Comparison of ENCODE assay signal across 8 cellular contexts in the genomic region with DNA sequence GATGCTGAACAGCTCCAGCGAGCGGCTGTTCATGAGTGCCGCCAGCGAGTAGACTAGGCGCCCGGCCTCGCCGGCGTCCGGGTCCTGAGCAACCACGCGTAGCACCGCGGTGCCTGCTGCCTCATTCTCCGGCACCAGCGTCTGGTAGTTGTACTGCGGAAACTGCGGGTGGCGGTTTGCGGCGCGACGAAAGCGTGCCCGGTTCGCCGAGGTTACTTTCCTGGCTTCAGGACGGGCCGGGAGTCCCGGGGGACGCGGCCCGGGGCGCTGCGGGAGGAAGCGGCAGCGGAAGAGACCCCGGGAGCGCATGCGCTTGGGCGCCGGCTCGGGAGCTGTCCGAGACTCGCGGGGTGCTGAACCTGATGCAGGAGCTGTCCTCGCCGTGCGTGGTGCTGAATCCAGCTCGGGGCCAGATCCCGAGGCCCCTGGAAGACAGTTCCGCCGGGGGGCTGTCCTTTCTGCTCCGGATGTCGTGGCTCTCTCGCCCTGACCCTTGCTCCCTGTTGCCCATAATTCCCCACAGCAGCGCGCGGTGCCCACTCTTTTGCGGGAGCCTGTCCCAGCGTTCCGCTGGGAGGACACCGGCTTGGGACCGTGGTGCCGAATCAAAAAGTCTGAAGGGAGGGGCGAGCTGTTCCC. TPM values are rescaled to one million over a fixed set of nuclear protein-coding genes. Genes with fewer than 3 reads are reported as not detected.
DNase-seq lines count a peak whose midpoint lies in the region; ATAC-seq and TF ChIP-seq lines count a peak whose summit lies in the region.

No MANE protein-coding gene starts in this region.

- no peak for TF ChIP-seq CTCF in Caco-2 (IDR thresholded peaks at IDR 0.05; ENCODE audit: insufficient read depth in 1 of 2, low read depth in 1 of 2, low read length in 1 of 2, severe bottlenecking in 1 of 2, unreplicated experiment in 1 of 2)
- no peak for TF ChIP-seq CTCF in fibroblast of mammary gland (conservative IDR thresholded peaks at IDR 0.05; ENCODE audit: control insufficient read depth, insufficient read depth, low read depth, low read length)
- TF ChIP-seq CTCF in nephron progenitor cell (IDR thresholded peaks at IDR 0.05): no peak

- H3K27ac ChIP-seq in stomach smooth muscle (ENCODE audit: low read length): no peak overlapping the region

- H3K9me3 ChIP-seq in Caco-2: no peaks in the 10 kb centered on the region
- no peaks in the 10 kb centered on the region for H3K9me3 ChIP-seq in stomach smooth muscle (ENCODE audit: control insufficient read depth in 2 of 2, low read length in 2 of 2)

- CTCF ChIA-PET in Caco-2 (lab: Charles Lee): interaction anchor here (1.8 to 2.1 kb wide), 2 partner anchors 26 to 189 kb away, joined by 7 read pairs; a partner anchor contains a TSS

- ATAC-seq in HG03342 (IDR thresholded peaks at IDR 0.05; ENCODE audit: unreplicated experiment): no peak

- intact Hi-C loops in Caco-2 (cut with micrococcal nuclease; ENCODE audit: unreplicated experiment): loop anchor here (2.0 to 10.0 kb wide), 3 partner anchors 53 to 197 kb away; a partner anchor contains a TSS

- H3K27me3 ChIP-seq in Caco-2 (replicated peaks; ENCODE audit: control insufficient read depth, insufficient read depth, low read length) (no peaks in the 10 kb centered on the region), stomach smooth muscle (ENCODE audit: control insufficient read depth in 1 of 2, insufficient read depth in 2 of 2, low read length in 2 of 2) (peaks cover 17 to 38% of the 10 kb centered on the region in 2 donors)

- H3K9me3 Mint-ChIP-seq in Caco-2 (ENCODE audit: unreplicated experiment) (no peaks in the 10 kb centered on the region), nephron progenitor cell (peaks cover 4% of the 10 kb centered on the region)

- peaks cover 10% of the 10 kb centered on the region for H3K4me1 ChIP-seq in Caco-2
- H3K4me1 ChIP-seq in stomach smooth muscle (ENCODE audit: control insufficient read depth, insufficient read depth, low read length): peaks cover 26% of the 10 kb centered on the region

- POLR2A ChIA-PET in Caco-2 (lab: Charles Lee): interaction anchor here (0.8 kb wide), 1 partner anchor 38 kb away, joined by 3 read pairs; no protein-coding TSS in a partner anchor

- H3K36me3 ChIP-seq in Caco-2 (ENCODE audit: control insufficient read depth, insufficient read depth, low read length): peaks cover 7% of the 10 kb centered on the region
- H3K36me3 ChIP-seq in stomach smooth muscle (ENCODE audit: control insufficient read depth in 2 of 2, insufficient read depth in 2 of 2, low read length in 2 of 2): no peaks in the 10 kb centered on the region

- H3K4me3 ChIP-seq in Caco-2 (ENCODE audit: low read depth, low read length) (peak overlapping the region; percentile 65), fibroblast of mammary gland (ENCODE audit: control insufficient read depth, low read depth, low read length) (peak overlapping the region; percentile 29), stomach smooth muscle (ENCODE audit: low read length in 2 of 2) (peak overlapping the region; percentile 43 to 69)

- no TSS peak for BruUV-seq in Caco-2 (replicated peaks; lab: Mats Ljungman, UMichigan)

- H3K27ac Mint-ChIP-seq in Caco-2 (ENCODE audit: unreplicated experiment): no peak overlapping the region
- no peak overlapping the region for H3K27ac Mint-ChIP-seq in nephron progenitor cell

- H3K4me3 Mint-ChIP-seq in Caco-2 (ENCODE audit: unreplicated experiment) (peak overlapping the region; percentile 93), nephron progenitor cell (peak overlapping the region; percentile 77)

- H3K4me1 Mint-ChIP-seq in Caco-2 (ENCODE audit: low read depth, unreplicated experiment) (peaks cover 5% of the 10 kb centered on the region), nephron progenitor cell (peaks cover 18% of the 10 kb centered on the region)

- DNase-seq in Caco-2 (peak in 1 of 2 experiments; percentile 46), NCI-H1048 (lab: John Stamatoyannopoulos, UW) (peak; percentile 30), activated T-helper 1 cell treated with Interleukin-2 at 50 U/mL for 16 hours (ENCODE audit: low read depth) (peak; percentile 61), fibroblast of mammary gland (ENCODE audit: low read depth) (peak; percentile 35), nephron progenitor cell (peak; percentile 94), NCI-H1436 (lab: John Stamatoyannopoulos, UW) (no peak)

- H3K36me3 Mint-ChIP-seq in Caco-2 (ENCODE audit: insufficient read depth, unreplicated experiment) (peaks cover 76% of the 10 kb centered on the region), nephron progenitor cell (ENCODE audit: low read depth) (peaks cover 37% of the 10 kb centered on the region)

- H3K27me3 Mint-ChIP-seq in Caco-2 (ENCODE audit: insufficient read depth, unreplicated experiment) (no peaks in the 10 kb centered on the region), nephron progenitor cell (ENCODE audit: low read depth, poor library complexity) (no peaks in the 10 kb centered on the region)

- H3K9ac ChIP-seq in stomach smooth muscle (ENCODE audit: low read length in 2 of 2): no peak overlapping the region

RNA-seq across cellular contexts. Expression of a gene that starts 1.1 kb away (rescaled TPM):
- total RNA-seq in Caco-2 (2022): 35.4 and 39.0 TPM in 2 replicates

RNA-seq across cellular contexts. Expression of a gene that starts 24.1 kb away (rescaled TPM):
- 30.1 and 30.2 TPM in 2 replicates for total RNA-seq in Caco-2 (2022)

RNA-seq across cellular contexts. Expression of a gene that starts 26.4 kb away (rescaled TPM):
- 54.7 and 59.4 TPM in 2 replicates for total RNA-seq in Caco-2 (2022)

RNA-seq across cellular contexts. Expression of a gene that starts 40.1 kb away (rescaled TPM):
- total RNA-seq in Caco-2 (2022): not detected in 2 replicates

RNA-seq across cellular contexts. Expression of a gene that starts 52.2 kb away (rescaled TPM):
- total RNA-seq in Caco-2 (2022): 278 and 283 TPM in 2 replicates
